In the genomic region with DNA sequence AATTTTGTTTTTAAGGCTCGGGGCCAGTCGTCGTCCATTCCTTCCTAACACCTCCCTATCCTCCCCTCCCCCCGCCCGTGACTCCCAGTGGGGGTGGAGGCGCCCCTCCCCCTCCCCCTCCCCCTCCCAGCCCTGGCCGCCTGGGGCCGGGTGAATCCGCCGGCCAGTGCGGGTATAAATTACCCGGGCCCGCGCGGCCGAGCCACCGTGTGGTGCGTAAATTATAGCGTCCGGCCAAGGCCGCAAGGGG, we compare ENCODE assay signal across 8 cellular contexts. TPM values are rescaled to one million over a fixed set of nuclear protein-coding genes. Genes with fewer than 3 reads are reported as not detected.
DNase-seq lines count a peak whose midpoint lies in the region; ATAC-seq, FAIRE-seq and TF ChIP-seq lines count a peak whose summit lies in the region.

No MANE protein-coding gene starts in this region.

- TF ChIP-seq CTCF in GM12865 (IDR thresholded peaks at IDR 0.05; ENCODE audit: insufficient read depth, low read depth, low read length, missing control alignments), result no peak
- no peak for TF ChIP-seq CTCF in foreskin fibroblast (IDR thresholded peaks at IDR 0.05; ENCODE audit: low read depth, low read length)
- no peak for TF ChIP-seq CTCF in progenitor cell of endocrine pancreas (IDR thresholded peaks at IDR 0.05; ENCODE audit: unreplicated experiment)

- H3K4me3 Mint-ChIP-seq in progenitor cell of endocrine pancreas (ENCODE audit: low read depth), result peak overlapping the region; percentile 64

- ATAC-seq in SK-N-SH treated with all-trans-retinoic acid at 6 μM for 48 hours (peak; percentile 0; the same call in 1 of the 3 replicates), HG03139 (IDR thresholded peaks at IDR 0.05; ENCODE audit: unreplicated experiment) (no peak)

- no peaks in the 10 kb centered on the region for H3K9me3 Mint-ChIP-seq in progenitor cell of endocrine pancreas (ENCODE audit: low read depth)

- no peak for FAIRE-seq in GM19239 (lab: Jason Lieb, UNC)

- peaks cover 27% of the 10 kb centered on the region for H3K4me1 Mint-ChIP-seq in progenitor cell of endocrine pancreas (ENCODE audit: low read depth)

- H3K27me3 Mint-ChIP-seq in progenitor cell of endocrine pancreas, result no peaks in the 10 kb centered on the region

- peak overlapping the region; percentile 95 for H3K27ac Mint-ChIP-seq in progenitor cell of endocrine pancreas

- peak overlapping the region; percentile 60 for H3K4me3 ChIP-seq in GM12865 (ENCODE audit: low read depth, low read length)
- peak overlapping the region; percentile 53 to 60 for H3K4me3 ChIP-seq in foreskin fibroblast (ENCODE audit: low read depth in 1 of 2, low read length in 2 of 2)

- no peak for DNase-seq in GM12865 (ENCODE audit: low read depth)
- DNase-seq in foreskin fibroblast, result peak in 1 of 2 donors; percentile 56
- DNase-seq in progenitor cell of endocrine pancreas (ENCODE audit: low spot score, unreplicated experiment), result no peak
- DNase-seq in NCI-H1694 treated with DMSO at 0.1 percent for 48 hours (lab: John Stamatoyannopoulos, UW), result no peak
- DNase-seq in GDM1 (lab: John Stamatoyannopoulos, UW), result no peak
- no peak for DNase-seq in GM19239 (ENCODE audit: insufficient read length, low spot score)

- no peaks in the 10 kb centered on the region for H3K36me3 Mint-ChIP-seq in progenitor cell of endocrine pancreas (ENCODE audit: insufficient read depth)

TF ChIP-seq in SK-N-SH treated with all-trans-retinoic acid at 6 μM for 48 hours, 23 proteins besides CTCF, POLR2A, EP300 and RAD21:
- TF ChIP-seq RARB (CRISPR knock-in tag; IDR thresholded peaks at IDR 0.05) (no peak), ZNF8 (CRISPR knock-in tag; IDR thresholded peaks at IDR 0.05) (no peak), CSDC2 (CRISPR knock-in tag; IDR thresholded peaks at IDR 0.05) (no peak), ZNF70 (CRISPR knock-in tag; IDR thresholded peaks at IDR 0.05) (no peak), ZC3H10 (CRISPR knock-in tag; IDR thresholded peaks at IDR 0.05) (no peak), ISL1 (CRISPR knock-in tag; IDR thresholded peaks at IDR 0.05) (no peak), ZFP30 (CRISPR knock-in tag; IDR thresholded peaks at IDR 0.05) (no peak), CSRNP3 (CRISPR knock-in tag; IDR thresholded peaks at IDR 0.05) (no peak), TCF4 (CRISPR knock-in tag; IDR thresholded peaks at IDR 0.05; ENCODE audit: borderline replicate concordance) (no peak)
- TF ChIP-seq, protein P1, sequence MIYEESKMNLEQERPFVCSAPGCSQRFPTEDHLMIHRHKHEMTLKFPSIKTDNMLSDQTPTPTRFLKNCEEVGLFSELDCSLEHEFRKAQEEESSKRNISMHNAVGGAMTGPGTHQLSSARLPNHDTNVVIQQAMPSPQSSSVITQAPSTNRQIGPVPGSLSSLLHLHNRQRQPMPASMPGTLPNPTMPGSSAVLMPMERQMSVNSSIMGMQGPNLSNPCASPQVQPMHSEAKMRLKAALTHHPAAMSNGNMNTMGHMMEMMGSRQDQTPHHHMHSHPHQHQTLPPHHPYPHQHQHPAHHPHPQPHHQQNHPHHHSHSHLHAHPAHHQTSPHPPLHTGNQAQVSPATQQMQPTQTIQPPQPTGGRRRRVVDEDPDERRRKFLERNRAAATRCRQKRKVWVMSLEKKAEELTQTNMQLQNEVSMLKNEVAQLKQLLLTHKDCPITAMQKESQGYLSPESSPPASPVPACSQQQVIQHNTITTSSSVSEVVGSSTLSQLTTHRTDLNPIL (CRISPR knock-in tag; IDR thresholded peaks at IDR 0.05; ENCODE audit: low read depth), result no peak

RNA-seq across cellular contexts. Expression of gene GSE1, which starts 2.0 kb away (rescaled TPM):
- total RNA-seq in progenitor cell of endocrine pancreas, result 136 and 143 TPM in 2 replicates
